Comparison of ENCODE assay signal across 10 cellular contexts in genomic region chr1:160881270-160881669, GRCh38. TPM values are rescaled to one million over a fixed set of nuclear protein-coding genes. Genes with fewer than 3 reads are reported as not detected.
"Had no signal": no experiment of that assay in that cellular context is flagged by ENCODE, and none has a peak within 500 bp of the region (broad histone marks: within the 10 kb centered on the region; RNA-seq: fewer than 3 reads in every experiment).

No MANE protein-coding gene starts in this region.

RNA-seq across cellular contexts. Expression of gene ITLN1, which starts 3.7 kb away (rescaled TPM):
- total RNA-seq: dermis microvascular lymphatic vessel endothelial cell, esophagus mucosa, esophagus squamous epithelium, glomerular endothelial cell, kidney epithelial cell, lower leg skin, lung microvascular endothelial cell had no signal
- polyA plus RNA-seq: keratinocyte had no signal

RNA-seq across cellular contexts. Expression of gene CD244, which starts 18.6 kb away (rescaled TPM):
- total RNA-seq: cerebellum, dermis microvascular lymphatic vessel endothelial cell, gastrocnemius medialis, glomerular endothelial cell, kidney epithelial cell, lung microvascular endothelial cell had no signal
- polyA plus RNA-seq: keratinocyte had no signal
